ENCODE assay signal across 17 cellular contexts in genomic region chr7:28729685-28730084, GRCh38.
DNase-seq lines count a peak whose midpoint lies in the region; ATAC-seq lines count a peak whose summit lies in the region.
"Had no signal": no experiment of that assay in that cellular context is flagged by ENCODE, and none has a peak within 500 bp of the region (broad histone marks: within the 10 kb centered on the region; RNA-seq: fewer than 3 reads in every experiment).

No MANE protein-coding gene starts in this region.

- DNase-seq in NCI-H2227 treated with DMSO at 0.1 percent for 48 hours (lab: John Stamatoyannopoulos, UW), result peak; percentile 4
- no peak for DNase-seq in NCI-H2227 (lab: John Stamatoyannopoulos, UW; ENCODE audit: unreplicated experiment)
- peak; percentile 45 for DNase-seq in foreskin melanocyte
- DNase-seq in superior temporal gyrus (ENCODE audit: extremely low spot score), result no peak
- DNase-seq: 8988T; activated CD4-positive, CD25-positive, alpha-beta regulatory T cell treated with anti-CD3 and anti-CD28 coated beads, Interleukin-2, amount 50 U/mL, for 72 hours; colonic mucosa; natural killer cell; stimulated activated CD4-positive, alpha-beta T cell treated with anti-CD3 and anti-CD28 coated beads, Interleukin-12 subunit alpha, Interleukin-12 subunit beta, amount 100 ng/mL, for 4 hours; stimulated activated naive B cell treated with anti-CD40 and anti-IgM and Interleukin-4, amounts not matched to agents 10 μg/mL and 1 μg/mL and 100 μg/mL, for 72 hours had no signal

- ATAC-seq in GM21367 (IDR thresholded peaks at IDR 0.05; ENCODE audit: unreplicated experiment), result no peak
- no peak for ATAC-seq in GM21447 (IDR thresholded peaks at IDR 0.05; ENCODE audit: unreplicated experiment)
- ATAC-seq: activated T-helper 17 cell treated with anti-CD3 and anti-CD28 coated beads, Interleukin-2, amount 50 U/mL, for 72 hours; natural killer cell; stimulated activated naive B cell treated with anti-CD40 and anti-IgM and Interleukin-4, amounts not matched to agents 10 μg/mL and 1 μg/mL and 100 μg/mL, for 72 hours had no signal

- H3K27ac ChIP-seq in angular gyrus (ENCODE audit: low read depth, low read length) (peak overlapping the region; percentile 53), temporal lobe (ENCODE audit: low read depth, low read length) (peak overlapping the region; percentile 59)
- H3K27ac ChIP-seq: BLaER1 treated with 17β-estradiol and CSF1 and Interleukin-3, amounts not matched to agents 10 nM and 100 nM; colonic mucosa; SJSA1 had no signal

Comparison
In these comparisons a context has a peak if more than half of its experiments do, and no peak if none do; other contexts are left out.
1. DNase-seq: peak in NCI-H2227 treated with DMSO at 0.1 percent for 48 hours (single experiment) and foreskin melanocyte (single experiment); none in NCI-H2227 (single experiment) and superior temporal gyrus (single experiment).